Comparison of ENCODE assay signal across 1 cellular context in the genomic region with DNA sequence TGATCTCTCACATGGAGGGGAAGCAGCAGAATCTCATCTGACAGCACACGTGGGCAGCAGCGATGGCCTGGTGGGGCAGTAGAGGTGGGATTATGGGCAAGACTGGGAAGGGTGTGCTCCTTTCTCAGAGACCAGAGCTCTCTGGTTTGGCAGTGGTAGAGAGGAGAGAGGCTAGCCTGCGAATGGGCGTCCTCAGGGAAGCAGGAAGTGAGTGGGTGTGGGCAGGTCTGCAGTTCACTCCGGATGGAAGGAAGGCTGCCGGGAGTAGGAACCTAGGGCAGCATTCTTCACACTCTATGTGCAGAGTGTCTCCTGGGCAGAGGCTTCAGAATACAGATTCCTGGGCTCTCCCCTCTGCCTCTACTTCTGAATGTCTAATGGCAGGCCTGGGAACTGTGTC.
TF ChIP-seq lines count a peak whose summit lies in the region.

No MANE protein-coding gene starts in this region.

TF ChIP-seq in GM23338, 12 proteins besides CTCF, POLR2A, EP300 and RAD21 (continued from another document):
- TF ChIP-seq CREB1 (CRISPR knock-in tag; IDR thresholded peaks at IDR 0.05; ENCODE audit: low read depth) (no peak), ZNF462 (CRISPR knock-in tag; IDR thresholded peaks at IDR 0.05) (no peak), EZH2 (IDR thresholded peaks at IDR 0.05; ENCODE audit: low read depth, unreplicated experiment) (no peak)
